In genomic region chr17:10003705-10004104, GRCh38 we compare ENCODE assay signal across 31 cellular contexts.
"Had no signal": no experiment of that assay in that cellular context is flagged by ENCODE, and none has a peak within 500 bp of the region (broad histone marks: within the 10 kb centered on the region; RNA-seq: fewer than 3 reads in every experiment).

No MANE protein-coding gene starts in this region.

- H3K9me3 ChIP-seq: adrenal gland, ascending aorta, breast epithelium, colonic mucosa had no signal

- H3K4me3 Mint-ChIP-seq: activated B cell treated with CpG ODN at 0.5 μM for 24 hours; activated CD8-positive, alpha-beta T cell treated with anti-CD3 and anti-CD28 coated beads for 36 hours; activated naive CD8-positive, alpha-beta T cell; activated naive CD8-positive, alpha-beta T cell treated with anti-CD3 and anti-CD28 coated beads, Interleukin-2, amount 50 U/mL, for 24 hours; activated T-cell treated with anti-CD3 and anti-CD28 coated beads, Interleukin-2, amount 50 U/mL, for 4 hours; activated T-helper 17 cell treated with anti-CD3 and anti-CD28 coated beads, Interleukin-2, amount 50 U/mL, for 72 hours; brain; T-helper 17 cell; T-helper 2 cell treated with Interferon-gamma antibody and Interleukin-4, amounts not matched to agents 5 μg/mL and 100 μg/mL, for 36 hours had no signal

- H3K27ac Mint-ChIP-seq: activated B cell treated with CpG ODN at 0.5 μM for 24 hours; activated CD8-positive, alpha-beta T cell treated with anti-CD3 and anti-CD28 coated beads for 36 hours; activated naive CD8-positive, alpha-beta T cell; activated naive CD8-positive, alpha-beta T cell treated with anti-CD3 and anti-CD28 coated beads, Interleukin-2, amount 50 U/mL, for 24 hours; activated T-helper 17 cell treated with anti-CD3 and anti-CD28 coated beads, Interleukin-2, amount 50 U/mL, for 72 hours; brain; T-helper 17 cell; T-helper 2 cell treated with Interferon-gamma antibody and Interleukin-4, amounts not matched to agents 5 μg/mL and 100 μg/mL, for 36 hours had no signal

- ATAC-seq: activated CD4-positive, CD25-positive, alpha-beta regulatory T cell treated with anti-CD3 and anti-CD28 coated beads, Interleukin-2, amount 50 U/mL, for 24 hours; activated CD8-positive, alpha-beta T cell treated with anti-CD3 and anti-CD28 coated beads for 36 hours; activated naive CD8-positive, alpha-beta T cell treated with anti-CD3 and anti-CD28 coated beads, Interleukin-2, amount 50 U/mL, for 24 hours; activated T-cell treated with anti-CD3 and anti-CD28 coated beads, Interleukin-2, amount 50 U/mL, for 4 hours; activated T-helper 17 cell treated with anti-CD3 and anti-CD28 coated beads, Interleukin-2, amount 50 U/mL, for 72 hours; esophagus mucosa; T-helper 17 cell had no signal

- H3K4me1 Mint-ChIP-seq: activated B cell treated with CpG ODN at 0.5 μM for 24 hours; activated naive CD8-positive, alpha-beta T cell treated with anti-CD3 and anti-CD28 coated beads, Interleukin-2, amount 50 U/mL, for 24 hours; activated T-helper 17 cell treated with anti-CD3 and anti-CD28 coated beads, Interleukin-2, amount 50 U/mL, for 72 hours; T-helper 17 cell had no signal

- DNase-seq: activated B cell treated with CpG ODN at 0.5 μM for 24 hours; activated CD4-positive, alpha-beta T cell treated with anti-CD3 and anti-CD28 coated beads for 48 hours; activated CD4-positive, alpha-beta T cell treated with anti-CD3 and anti-CD28 coated beads, Interleukin-2, amount 50 U/mL, for 1 hour; activated CD4-positive, alpha-beta T cell treated with anti-CD3 and anti-CD28 coated beads, Interleukin-2, amount 50 U/mL, for 48 hours; activated CD8-positive, alpha-beta memory T cell treated with anti-CD3 and anti-CD28 coated beads for 24 hours; activated CD8-positive, alpha-beta T cell treated with anti-CD3 and anti-CD28 coated beads for 36 hours; activated effector memory CD4-positive, alpha-beta T cell treated with Interleukin-2 at 50 U/mL for 16 hours; activated gamma-delta T cell treated with Interleukin-2 at 50 U/mL for 16 hours; activated naive CD4-positive, alpha-beta T cell treated with anti-CD3 and anti-CD28 coated beads, Interleukin-2, amount 50 U/mL, for 16 hours; activated naive CD4-positive, alpha-beta T cell treated with Interleukin-2 at 50 U/mL for 16 hours; activated naive CD8-positive, alpha-beta T cell treated with anti-CD3 and anti-CD28 coated beads, Interleukin-2, amount 50 U/mL, for 24 hours; activated T-cell treated with anti-CD3 and anti-CD28 coated beads, Interleukin-2, amount 50 U/mL, for 4 hours; adrenal gland; central memory CD4-positive, alpha-beta T cell; cerebellar nuclear complex; colonic mucosa; effector CD8-positive, alpha-beta T cell; foreskin fibroblast; T-helper 1 cell; T-helper 17 cell; T1000; WERI-Rb-1 had no signal

- H3K9me3 Mint-ChIP-seq: activated B cell treated with CpG ODN at 0.5 μM for 24 hours; activated CD8-positive, alpha-beta T cell treated with anti-CD3 and anti-CD28 coated beads for 36 hours; activated naive CD8-positive, alpha-beta T cell treated with anti-CD3 and anti-CD28 coated beads, Interleukin-2, amount 50 U/mL, for 24 hours; activated T-cell treated with anti-CD3 and anti-CD28 coated beads, Interleukin-2, amount 50 U/mL, for 4 hours; activated T-helper 17 cell treated with anti-CD3 and anti-CD28 coated beads, Interleukin-2, amount 50 U/mL, for 72 hours had no signal

- H3K36me3 Mint-ChIP-seq: activated naive CD8-positive, alpha-beta T cell; brain had no signal

- H3K27me3 Mint-ChIP-seq: activated B cell treated with CpG ODN at 0.5 μM for 24 hours; activated CD8-positive, alpha-beta T cell treated with anti-CD3 and anti-CD28 coated beads for 36 hours; activated naive CD8-positive, alpha-beta T cell; activated naive CD8-positive, alpha-beta T cell treated with anti-CD3 and anti-CD28 coated beads, Interleukin-2, amount 50 U/mL, for 24 hours; activated T-helper 17 cell treated with anti-CD3 and anti-CD28 coated beads, Interleukin-2, amount 50 U/mL, for 72 hours; brain had no signal

- H3K36me3 ChIP-seq: adrenal gland, ascending aorta, breast epithelium, cardiac muscle cell, colonic mucosa, WERI-Rb-1 had no signal

- H3K27ac ChIP-seq: adrenal gland, ascending aorta, cardiac muscle cell, colonic mucosa, WERI-Rb-1 had no signal

- H3K4me3 ChIP-seq: adrenal gland, ascending aorta, breast epithelium, cardiac muscle cell, colonic mucosa had no signal

- H3K4me1 ChIP-seq: adrenal gland, ascending aorta, breast epithelium, colonic mucosa had no signal

- H3K27me3 ChIP-seq: adrenal gland, ascending aorta, breast epithelium, cardiac muscle cell, colonic mucosa had no signal
